In the genomic region with DNA sequence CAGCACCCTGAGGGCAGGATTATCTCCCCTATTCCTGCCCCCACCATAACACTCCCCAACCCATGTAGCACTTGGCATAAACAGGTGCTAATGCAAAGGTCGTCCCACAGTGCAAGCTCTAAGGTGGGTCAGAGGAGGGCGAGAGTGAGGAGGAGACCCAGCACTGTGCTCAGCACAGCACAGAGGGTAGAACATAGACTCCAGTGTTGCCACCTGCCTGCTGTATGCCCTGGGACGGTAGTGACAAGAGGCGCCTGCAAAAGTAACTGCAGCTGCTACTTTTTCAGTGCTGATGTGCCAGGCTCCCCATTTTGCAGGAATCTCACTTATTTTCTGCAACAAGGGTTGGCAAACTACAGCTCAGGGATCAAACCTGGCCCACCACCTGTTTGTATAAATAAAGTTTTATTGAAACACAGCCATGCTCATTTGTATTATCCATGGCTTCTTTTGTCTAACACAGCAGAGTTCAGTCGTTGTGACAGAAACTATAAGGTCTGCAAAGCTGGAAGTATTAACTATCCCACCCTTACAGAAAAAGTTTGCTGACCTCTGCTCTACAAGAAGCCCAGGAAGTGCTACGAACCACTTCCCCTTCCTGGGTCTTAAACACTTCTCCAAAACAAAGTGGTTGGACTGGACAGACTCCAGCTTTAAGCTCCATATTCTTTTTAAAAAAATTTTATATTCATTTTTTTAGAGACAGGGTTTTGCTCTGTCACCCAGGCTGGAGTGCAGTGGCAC, we compare ENCODE assay signal across 10 cellular contexts. TPM values are rescaled to one million over a fixed set of nuclear protein-coding genes. Genes with fewer than 3 reads are reported as not detected.
DNase-seq lines count a peak whose midpoint lies in the region; ATAC-seq and TF ChIP-seq lines count a peak whose summit lies in the region.
"Had no signal": no experiment of that assay in that cellular context is flagged by ENCODE, and none has a peak within 500 bp of the region (broad histone marks: within the 10 kb centered on the region; RNA-seq: fewer than 3 reads in every experiment).

No MANE protein-coding gene starts in this region.

- H3K4me1 ChIP-seq in sigmoid colon = peaks cover 0 to 89% (median 77%) of the 10 kb centered on the region in 4 donors

- no peaks in the 10 kb centered on the region for H3K27me3 Mint-ChIP-seq in activated naive CD8-positive, alpha-beta T cell treated with anti-CD3 and anti-CD28 coated beads for 36 hours
- H3K27me3 Mint-ChIP-seq in MCF 10A (ENCODE audit: insufficient read depth, unreplicated experiment) = no peaks in the 10 kb centered on the region

- no peak for TF ChIP-seq POLR2A in sigmoid colon (IDR thresholded peaks at IDR 0.05)

- WGBS in sigmoid colon, 2 donors = 61 to 83% methylated on average over 6 of the region's 6 CpGs

- no peaks in the 10 kb centered on the region for H3K27me3 ChIP-seq in sigmoid colon
- H3K27me3 ChIP-seq: right lobe of liver had no signal

- no TSS peak for BruUV-seq in MCF 10A (replicated peaks; lab: Mats Ljungman, UMichigan)

- ATAC-seq in HG02588 (IDR thresholded peaks at IDR 0.05; ENCODE audit: unreplicated experiment) = no peak
- ATAC-seq in GM21423 (IDR thresholded peaks at IDR 0.05; ENCODE audit: unreplicated experiment) = no peak

- peak overlapping the region; percentile 94 to 97 (median 97) for H3K27ac ChIP-seq in sigmoid colon

- H3K4me3 ChIP-seq in sigmoid colon = no peak overlapping the region
- H3K4me3 ChIP-seq: right lobe of liver had no signal

- H3K9me3 Mint-ChIP-seq in activated naive CD8-positive, alpha-beta T cell treated with anti-CD3 and anti-CD28 coated beads for 36 hours = peaks cover 8% of the 10 kb centered on the region
- H3K9me3 Mint-ChIP-seq in MCF 10A (ENCODE audit: unreplicated experiment) = no peaks in the 10 kb centered on the region

- no peaks in the 10 kb centered on the region for H3K9me3 ChIP-seq in sigmoid colon
- H3K9me3 ChIP-seq: right lobe of liver had no signal

- TF ChIP-seq CTCF in GM12873 (IDR thresholded peaks at IDR 0.05; ENCODE audit: insufficient read depth, low read depth, low read length, missing control alignments) (peak; percentile 21), sigmoid colon (IDR thresholded peaks at IDR 0.05) (no peak), MCF 10A (IDR thresholded peaks at IDR 0.05; ENCODE audit: unreplicated experiment) (no peak)

- H3K27ac Mint-ChIP-seq in activated naive CD8-positive, alpha-beta T cell treated with anti-CD3 and anti-CD28 coated beads for 36 hours = peak overlapping the region; percentile 99
- no peak overlapping the region for H3K27ac Mint-ChIP-seq in MCF 10A (ENCODE audit: low read depth, unreplicated experiment)

- H3K4me1 Mint-ChIP-seq in activated naive CD8-positive, alpha-beta T cell treated with anti-CD3 and anti-CD28 coated beads for 36 hours = peaks cover 84% of the 10 kb centered on the region
- peaks cover 22% of the 10 kb centered on the region for H3K4me1 Mint-ChIP-seq in MCF 10A (ENCODE audit: insufficient read depth, unreplicated experiment)

- DNase-seq in MV-4-11 (lab: John Stamatoyannopoulos, UW) = peak; percentile 95
- no peak for DNase-seq in activated naive CD8-positive, alpha-beta T cell treated with anti-CD3 and anti-CD28 coated beads for 36 hours
- no peak for DNase-seq in sigmoid colon
- no peak for DNase-seq in MCF 10A (ENCODE audit: unreplicated experiment)
- DNase-seq in NCI-H1092 (lab: John Stamatoyannopoulos, UW) = no peak
- DNase-seq: NCI-H2029 treated with DMSO at 0.1 percent for 48 hours, right lobe of liver had no signal

- CTCF ChIA-PET in MCF 10A (lab: Yijun Ruan, JAX) = interaction anchor here (0.5 to 3.2 kb wide), 7 partner anchors 13 to 363 kb away, joined by 3 to 19 read pairs (median 4); no protein-coding TSS in a partner anchor

- H3K4me3 Mint-ChIP-seq in activated naive CD8-positive, alpha-beta T cell treated with anti-CD3 and anti-CD28 coated beads for 36 hours = peak overlapping the region; percentile 48
- H3K4me3 Mint-ChIP-seq in MCF 10A (ENCODE audit: unreplicated experiment) = no peak overlapping the region

- POLR2A ChIA-PET in MCF 10A (lab: Yijun Ruan, JAX) = interaction anchor here (0.7 to 9.2 kb wide), 2 partner anchors 16 to 17 kb away, joined by 3 to 103 read pairs; a partner anchor contains a TSS

- no peak for TF ChIP-seq EP300 in sigmoid colon (IDR thresholded peaks at IDR 0.05)

- intact Hi-C loops in sigmoid colon (cut with DNase I) (no loop called here), MCF 10A (cut with micrococcal nuclease) (no loop called here)

- H3K36me3 Mint-ChIP-seq in activated naive CD8-positive, alpha-beta T cell treated with anti-CD3 and anti-CD28 coated beads for 36 hours = peaks cover 51% of the 10 kb centered on the region
- peaks cover 8% of the 10 kb centered on the region for H3K36me3 Mint-ChIP-seq in MCF 10A (ENCODE audit: insufficient read depth, unreplicated experiment)

- H3K36me3 ChIP-seq in sigmoid colon = peaks cover 0 to 31% (median 20%) of the 10 kb centered on the region in 4 donors

RNA-seq across cellular contexts. Expression of a gene that starts 16.9 kb away (rescaled TPM):
- under 1 TPM; 0.46 to 0.54 TPM for total RNA-seq in activated naive CD8-positive, alpha-beta T cell treated with anti-CD3 and anti-CD28 coated beads for 36 hours
- total RNA-seq in sigmoid colon (under 1 TPM in 3 of 4 donors, not detected in 1; 0.16 to 0.83 (median 0.36) TPM), MCF 10A (2022) (3.0 and 3.7 TPM in 2 replicates)
- 10 to 100 TPM; 19.8 to 39.8 (median 20.8) TPM for polyA plus RNA-seq in sigmoid colon

RNA-seq across cellular contexts. Expression of a gene that starts 17.0 kb away (rescaled TPM):
- total RNA-seq in activated naive CD8-positive, alpha-beta T cell treated with anti-CD3 and anti-CD28 coated beads for 36 hours = 100 to 1,000 TPM; 103 to 112 TPM
- 10 to 100 TPM; 38.5 to 73.1 (median 44.1) TPM for total RNA-seq in sigmoid colon
- polyA plus RNA-seq in sigmoid colon = 10 to 100 TPM; 27.0 to 54.0 (median 29.4) TPM
- 67.9 and 80.6 TPM in 2 replicates for total RNA-seq in MCF 10A (2022)

RNA-seq across cellular contexts. Expression of a gene that starts 51.0 kb away (rescaled TPM):
- total RNA-seq in activated naive CD8-positive, alpha-beta T cell treated with anti-CD3 and anti-CD28 coated beads for 36 hours = 10 to 100 TPM; 35.8 to 37.0 TPM
- 10 to 100 TPM in 1 of 4 donors, 1 to 10 TPM in 3; 6.8 to 12.7 (median 8.8) TPM for total RNA-seq in sigmoid colon
- 10 to 100 TPM in 2 of 3 donors, 1 to 10 TPM in 1; 9.0 to 26.1 (median 10.9) TPM for polyA plus RNA-seq in sigmoid colon
- total RNA-seq in MCF 10A (2022) = 29.2 and 33.1 TPM in 2 replicates

RNA-seq across cellular contexts. Expression of a gene that starts 55.6 kb away (rescaled TPM):
- 10 to 100 TPM; 17.3 to 18.0 TPM for total RNA-seq in activated naive CD8-positive, alpha-beta T cell treated with anti-CD3 and anti-CD28 coated beads for 36 hours
- 10 to 100 TPM; 12.1 to 22.7 (median 14.4) TPM for total RNA-seq in sigmoid colon
- 10 to 100 TPM; 13.2 to 27.6 (median 19.4) TPM for polyA plus RNA-seq in sigmoid colon
- 28.7 and 29.9 TPM in 2 replicates for total RNA-seq in MCF 10A (2022)

RNA-seq across cellular contexts. Expression of a gene that starts 58.4 kb away (rescaled TPM):
- 10 to 100 TPM; 60.4 to 63.8 TPM for total RNA-seq in activated naive CD8-positive, alpha-beta T cell treated with anti-CD3 and anti-CD28 coated beads for 36 hours
- 10 to 100 TPM; 11.5 to 23.5 (median 16.6) TPM for total RNA-seq in sigmoid colon
- polyA plus RNA-seq in sigmoid colon = 10 to 100 TPM in 2 of 3 donors, 1 to 10 TPM in 1; 9.0 to 19.8 (median 11.1) TPM
- total RNA-seq in MCF 10A (2022) = 4.9 and 6.8 TPM in 2 replicates
